In genomic region chr1:145095284-145096057, GRCh38 we compare ENCODE assay signal across 8 cellular contexts. TPM values are rescaled to one million over a fixed set of nuclear protein-coding genes. Genes with fewer than 3 reads are reported as not detected.
DNase-seq lines count a peak whose midpoint lies in the region; ATAC-seq and TF ChIP-seq lines count a peak whose summit lies in the region.
"Not testable (repeated sequence)": the region's sequence is repeated elsewhere in the genome, so short reads cannot be mapped to it uniquely, and the experiment has no call there.

FAM72D (plus strand) TSS chr1:145095974; CDS start chr1:145096848, 874 bp downstream.
SRGAP2B (minus strand) TSS chr1:145095328; CDS start chr1:145092901, 2,427 bp downstream.

- not testable (repeated sequence) for H2AFZ ChIP-seq in Loucy (ENCODE audit: low read length)

- not testable (repeated sequence) for H3K27me3 Mint-ChIP-seq in activated T-helper 2 cell treated with anti-CD3 and anti-CD28 coated beads, Interferon-gamma antibody, Interleukin-2, Interleukin-4, amounts not matched to agents 10 μg/mL and 5 μg/mL and 100 μg/mL, durations not matched to agents 14 hours and 24 hours and 36 hours (ENCODE audit: low read depth); mesothelial cell of epicardium (ENCODE audit: low read depth); stimulated activated naive CD8-positive, alpha-beta T cell treated with anti-CD3 and anti-CD28 coated beads, Interleukin-15, Interleukin-2, amounts not matched to agents 100 ng/mL and 50 ng/mL, for 24 hours

- not testable (repeated sequence) for H3K9me2 ChIP-seq in Loucy (replicated peaks; ENCODE audit: low read depth, low read length)

- H3K27ac Mint-ChIP-seq in activated T-helper 2 cell treated with anti-CD3 and anti-CD28 coated beads, Interferon-gamma antibody, Interleukin-2, Interleukin-4, amounts not matched to agents 10 μg/mL and 5 μg/mL and 100 μg/mL, durations not matched to agents 14 hours and 24 hours and 36 hours; mesothelial cell of epicardium; stimulated activated naive CD8-positive, alpha-beta T cell treated with anti-CD3 and anti-CD28 coated beads, Interleukin-15, Interleukin-2, amounts not matched to agents 100 ng/mL and 50 ng/mL, for 24 hours: not testable (repeated sequence)

- intact Hi-C loops in activated T-helper 2 cell treated with anti-CD3 and anti-CD28 coated beads, Interferon-gamma antibody, Interleukin-2, Interleukin-4, amounts not matched to agents 10 μg/mL and 5 μg/mL and 100 μg/mL, durations not matched to agents 14 hours and 24 hours and 36 hours (cut with micrococcal nuclease) = not testable (repeated sequence)

- not testable (repeated sequence) for TF ChIP-seq CTCF in GM12864 (IDR thresholded peaks at IDR 0.05; ENCODE audit: low read depth, low read length, missing control alignments); Loucy (conservative IDR thresholded peaks at IDR 0.05; ENCODE audit: low read length); fibroblast of mammary gland (conservative IDR thresholded peaks at IDR 0.05; ENCODE audit: control insufficient read depth, insufficient read depth, low read depth, low read length); mesothelial cell of epicardium (IDR thresholded peaks at IDR 0.05; ENCODE audit: unreplicated experiment)

- not testable (repeated sequence) for H3K36me3 ChIP-seq in Loucy (ENCODE audit: insufficient read depth, low read length)

- H3K9me3 ChIP-seq in Loucy (ENCODE audit: insufficient read depth, low read depth, low read length) = not testable (repeated sequence)

- H3K4me3 Mint-ChIP-seq in activated T-helper 2 cell treated with anti-CD3 and anti-CD28 coated beads, Interferon-gamma antibody, Interleukin-2, Interleukin-4, amounts not matched to agents 10 μg/mL and 5 μg/mL and 100 μg/mL, durations not matched to agents 14 hours and 24 hours and 36 hours (ENCODE audit: low read depth) = peak within 1 kb of the TSS; percentile 51
- peak within 1 kb of the TSS; percentile 82 for H3K4me3 Mint-ChIP-seq in mesothelial cell of epicardium
- peak within 1 kb of the TSS; percentile 45 for H3K4me3 Mint-ChIP-seq in stimulated activated naive CD8-positive, alpha-beta T cell treated with anti-CD3 and anti-CD28 coated beads, Interleukin-15, Interleukin-2, amounts not matched to agents 100 ng/mL and 50 ng/mL, for 24 hours

- not testable (repeated sequence) for H3K4me1 Mint-ChIP-seq in activated T-helper 2 cell treated with anti-CD3 and anti-CD28 coated beads, Interferon-gamma antibody, Interleukin-2, Interleukin-4, amounts not matched to agents 10 μg/mL and 5 μg/mL and 100 μg/mL, durations not matched to agents 14 hours and 24 hours and 36 hours (ENCODE audit: low read depth); mesothelial cell of epicardium; stimulated activated naive CD8-positive, alpha-beta T cell treated with anti-CD3 and anti-CD28 coated beads, Interleukin-15, Interleukin-2, amounts not matched to agents 100 ng/mL and 50 ng/mL, for 24 hours (ENCODE audit: low read depth)

- not testable (repeated sequence) for H4K20me1 ChIP-seq in Loucy (ENCODE audit: insufficient read depth, low read length, poor library complexity, severe bottlenecking)

- H3K9ac ChIP-seq in Loucy (ENCODE audit: low read depth, low read length, poor library complexity, severe bottlenecking) = not testable (repeated sequence)

- H3K79me2 ChIP-seq in Loucy (ENCODE audit: insufficient read depth, low read length) = not testable (repeated sequence)

- not testable (repeated sequence) for H3K27me3 ChIP-seq in Loucy (ENCODE audit: insufficient read depth, low read length, poor library complexity, severe bottlenecking)

- ATAC-seq in GM21381 (IDR thresholded peaks at IDR 0.05; ENCODE audit: unreplicated experiment) (peak; percentile 78), HG02981 (IDR thresholded peaks at IDR 0.05; ENCODE audit: unreplicated experiment) (peak; percentile 83)

- peak within 1 kb of the TSS; percentile 53 for H3K4me3 ChIP-seq in GM12864 (ENCODE audit: low read depth, low read length)
- H3K4me3 ChIP-seq in Loucy (ENCODE audit: low read length, poor library complexity, severe bottlenecking) = peak within 1 kb of the TSS; percentile 58
- peak within 1 kb of the TSS; percentile 22 for H3K4me3 ChIP-seq in fibroblast of mammary gland (ENCODE audit: control insufficient read depth, low read depth, low read length)

- H3K36me3 Mint-ChIP-seq in activated T-helper 2 cell treated with anti-CD3 and anti-CD28 coated beads, Interferon-gamma antibody, Interleukin-2, Interleukin-4, amounts not matched to agents 10 μg/mL and 5 μg/mL and 100 μg/mL, durations not matched to agents 14 hours and 24 hours and 36 hours (ENCODE audit: low read depth); mesothelial cell of epicardium; stimulated activated naive CD8-positive, alpha-beta T cell treated with anti-CD3 and anti-CD28 coated beads, Interleukin-15, Interleukin-2, amounts not matched to agents 100 ng/mL and 50 ng/mL, for 24 hours (ENCODE audit: low read depth): not testable (repeated sequence)

- H3K4me1 ChIP-seq in Loucy (ENCODE audit: insufficient read depth, low read length, poor library complexity, severe bottlenecking) = not testable (repeated sequence)

- not testable (repeated sequence) for H3K9me3 Mint-ChIP-seq in activated T-helper 2 cell treated with anti-CD3 and anti-CD28 coated beads, Interferon-gamma antibody, Interleukin-2, Interleukin-4, amounts not matched to agents 10 μg/mL and 5 μg/mL and 100 μg/mL, durations not matched to agents 14 hours and 24 hours and 36 hours; mesothelial cell of epicardium; stimulated activated naive CD8-positive, alpha-beta T cell treated with anti-CD3 and anti-CD28 coated beads, Interleukin-15, Interleukin-2, amounts not matched to agents 100 ng/mL and 50 ng/mL, for 24 hours

- H3F3A ChIP-seq in Loucy (ENCODE audit: low read depth) = not testable (repeated sequence)

- H3K4me2 ChIP-seq in Loucy (ENCODE audit: low read depth, low read length, poor library complexity, severe bottlenecking) = peak within 1 kb of the TSS; percentile 31

- DNase-seq in GM12864 (ENCODE audit: low read depth); activated T-helper 2 cell treated with anti-CD3 and anti-CD28 coated beads, Interferon-gamma antibody, Interleukin-2, Interleukin-4, amounts not matched to agents 10 μg/mL and 5 μg/mL and 100 μg/mL, durations not matched to agents 14 hours and 24 hours and 36 hours (ENCODE audit: low spot score); fibroblast of mammary gland (ENCODE audit: low read depth); mesothelial cell of epicardium (ENCODE audit: low spot score in 2 of 2, unreplicated experiment in 2 of 2): not testable (repeated sequence)

RNA-seq across cellular contexts. Expression of gene FAM72D, which starts in this region (rescaled TPM):
- 6.7 and 7.9 TPM in 2 replicates for total RNA-seq in activated T-helper 2 cell treated with anti-CD3 and anti-CD28 coated beads, Interferon-gamma antibody, Interleukin-2, Interleukin-4, amounts not matched to agents 10 μg/mL and 5 μg/mL and 100 μg/mL, durations not matched to agents 14 hours and 24 hours and 36 hours
- total RNA-seq in mesothelial cell of epicardium = 0.88 to 1.5 TPM (median 1.1 TPM) in 3 replicates

RNA-seq across cellular contexts. Expression of gene SRGAP2B, which starts in this region (rescaled TPM):
- 43.5 and 47.2 TPM in 2 replicates for total RNA-seq in activated T-helper 2 cell treated with anti-CD3 and anti-CD28 coated beads, Interferon-gamma antibody, Interleukin-2, Interleukin-4, amounts not matched to agents 10 μg/mL and 5 μg/mL and 100 μg/mL, durations not matched to agents 14 hours and 24 hours and 36 hours
- 24.8 to 26.3 TPM (median 25.8 TPM) in 3 replicates for total RNA-seq in mesothelial cell of epicardium
